Comparison of ENCODE assay signal across 8 cellular contexts in genomic region chr17:1179635-1180433, GRCh38. TPM values are rescaled to one million over a fixed set of nuclear protein-coding genes. Genes with fewer than 3 reads are reported as not detected.
DNase-seq lines count a peak whose midpoint lies in the region; ATAC-seq and TF ChIP-seq lines count a peak whose summit lies in the region.

Gene ABR (minus strand): TSS chr17:1179981. CDS start chr17:1179727, 254 bp downstream.

- TF ChIP-seq CTCF in AG04449 (IDR thresholded peaks at IDR 0.05; ENCODE audit: insufficient read depth, low read length, missing control alignments) (no peak), HFFc6 (IDR thresholded peaks at IDR 0.05) (no peak)

- POLR2A ChIA-PET in AG04449 (lab: Yijun Ruan, JAX): no interaction called here

- DNase-seq in AG04449 (ENCODE audit: low read depth, low spot score) (no peak), HFFc6 (no peak), mesenteric fat pad (ENCODE audit: low spot score) (no peak), amniotic stem cell (lab: John Stamatoyannopoulos, UW) (no peak)
- DNase-seq in activated CD4-positive, alpha-beta T cell treated with anti-CD3 and anti-CD28 coated beads, Interleukin-2, amount 50 U/mL, for 1 hour: peak; percentile 59
- DNase-seq in effector CD4-positive, alpha-beta T cell: peak; percentile 57
- DNase-seq in stimulated activated CD8-positive, alpha-beta memory T cell treated with anti-CD3 and anti-CD28 coated beads, Interleukin-7, amount 100 ng/mL, for 48 hours (ENCODE audit: extremely low read depth in 1 of 2, low read depth in 1 of 2): peak; percentile 16 to 19

- no peak for ATAC-seq in HG03469 (IDR thresholded peaks at IDR 0.05; ENCODE audit: unreplicated experiment)

- H3K4me1 Mint-ChIP-seq in HFFc6 (ENCODE audit: low read depth): peaks cover 11% of the 10 kb centered on the region; the same call in 1 of the 2 replicates

- peak within 1 kb of the TSS; percentile 74 for H3K4me3 ChIP-seq in AG04449 (ENCODE audit: low read depth, low read length)

- CTCF ChIA-PET in AG04449 (lab: Yijun Ruan, JAX): interaction anchor here (1.0 to 6.8 kb wide), 4 partner anchors 8 to 58 kb away, joined by 3 to 57 read pairs (median 12); no protein-coding TSS in a partner anchor

- H3K9me3 Mint-ChIP-seq in HFFc6: no peaks in the 10 kb centered on the region

- H3K27me3 Mint-ChIP-seq in HFFc6 (ENCODE audit: insufficient read depth): peaks cover 10% of the 10 kb centered on the region

- H3K4me3 Mint-ChIP-seq in HFFc6: peak within 1 kb of the TSS; percentile 56; the same call in 1 of the 2 replicates

- no peaks in the 10 kb centered on the region for H3K36me3 Mint-ChIP-seq in HFFc6 (ENCODE audit: low read depth)

- H3K27ac Mint-ChIP-seq in HFFc6: no peak within 1 kb of the TSS

RNA-seq across cellular contexts. Expression of gene ABR, which starts in this region (rescaled TPM):
- total RNA-seq in HFFc6 (2021; fragmentation: NEBNext Ultra II Directional; extraction: Animal tissue kit (Norgen Biotek cat#: 25700)): 10 to 100 TPM; 49.3 to 58.4 (median 54.4) TPM
- total RNA-seq in mesenteric fat pad: 103 TPM

Comparison
In these comparisons a context has a peak if more than half of its experiments do, and no peak if none do; other contexts are left out.
1. DNase-seq: peak in activated CD4-positive, alpha-beta T cell treated with anti-CD3 and anti-CD28 coated beads, Interleukin-2, amount 50 U/mL, for 1 hour (single experiment), effector CD4-positive, alpha-beta T cell (single experiment) and stimulated activated CD8-positive, alpha-beta memory T cell treated with anti-CD3 and anti-CD28 coated beads, Interleukin-7, amount 100 ng/mL, for 48 hours (2 of 2); none in AG04449 (single experiment), HFFc6 (single experiment), mesenteric fat pad (single experiment) and amniotic stem cell (single experiment).